In genomic region chr1:93078935-93079654, GRCh38 we compare ENCODE assay signal across 8 cellular contexts. TPM values are rescaled to one million over a fixed set of nuclear protein-coding genes. Genes with fewer than 3 reads are reported as not detected.
A peak's percentile ranks its signal among the peaks of the same experiment; 100 is the strongest.
DNase-seq lines count a peak whose midpoint lies in the region; ATAC-seq and TF ChIP-seq lines count a peak whose summit lies in the region.

TSS of gene MTF2 (plus strand) at chr1:93079283. CDS start at chr1:93079527, 244 bp downstream.

- WGBS in lung, 2 donors, result 0% methylated on average over 50 to 51 of the region's 51 CpGs

- TF ChIP-seq CTCF in GM20000 (IDR thresholded peaks at IDR 0.05; ENCODE audit: extremely low read depth, missing control alignments), result no peak
- no peak for TF ChIP-seq CTCF in lung (IDR thresholded peaks at IDR 0.05; ENCODE audit: control extremely low read depth, extremely low read depth)

- no peaks in the 10 kb centered on the region for H3K9me3 ChIP-seq in lung (ENCODE audit: control insufficient read depth in 2 of 2, insufficient read depth in 1 of 2, low read length in 1 of 2)

- DNase-seq in COLO668 (lab: John Stamatoyannopoulos, UW; ENCODE audit: unreplicated experiment) (peak; percentile 99), GM20000 (ENCODE audit: low spot score) (peak; percentile 85), HT-29 (ENCODE audit: low spot score) (peak; percentile 96), lung (ENCODE audit: low spot score) (peak; percentile 96)
- peak; percentile 89 for DNase-seq in NK-92 treated with Interleukin-12 subunit alpha and Interleukin-12 subunit beta, amount 100 ng/mL, for 24 hours (lab: John Stamatoyannopoulos, UW)
- DNase-seq in activated CD8-positive, alpha-beta memory T cell treated with anti-CD3 and anti-CD28 coated beads for 1 hour (ENCODE audit: extremely low read depth in 1 of 2, low read depth in 1 of 2), result peak; percentile 78 to 90
- DNase-seq in effector CD8-positive, alpha-beta T cell (lab: John Stamatoyannopoulos, UW), result peak; percentile 90
- DNase-seq in stimulated activated CD4-positive, alpha-beta T cell treated with anti-CD3 and anti-CD28 coated beads, TNF-alpha, amount 100 ng/mL, for 24 hours (ENCODE audit: low read depth in 3 of 3), result peak; percentile 89 to 95 (median 91)

- peak within 1 kb of the TSS; percentile 82 for H3K4me3 ChIP-seq in lung

- no peaks in the 10 kb centered on the region for H3K27me3 ChIP-seq in lung (ENCODE audit: control insufficient read depth, insufficient read depth)

- no peaks in the 10 kb centered on the region for H3K36me3 ChIP-seq in lung (ENCODE audit: control insufficient read depth in 2 of 2, insufficient read depth in 2 of 2, low read length in 2 of 2)

- ATAC-seq in lung (ENCODE audit: insufficient read depth, low FRiP score), result peak; percentile 96

- H3K27ac ChIP-seq in lung (ENCODE audit: low read depth in 1 of 2, low read length in 1 of 2), result peak within 1 kb of the TSS; percentile 74 to 91

- peaks cover 0 to 4% of the 10 kb centered on the region in 2 donors for H3K4me1 ChIP-seq in lung (ENCODE audit: control insufficient read depth in 2 of 2, insufficient read depth in 2 of 2, low read length in 2 of 2)

RNA-seq across cellular contexts. Expression of gene MTF2, which starts in this region (rescaled TPM):
- 18.4 and 19.2 TPM in 2 replicates for total RNA-seq in HT-29 (2014; rRNA removed; shearing (Covaris generic))
- 10 to 100 TPM; 21.4 to 78.7 TPM for total RNA-seq in lung
- polyA plus RNA-seq in lung, result 10 to 100 TPM in 1 of 2 donors, 1 to 10 TPM in 1; 8.8 to 13.1 TPM

Comparison
In these comparisons a context has a peak if more than half of its experiments do, and no peak if none do; other contexts are left out.
1. Peak in every context shown above with its lines: DNase-seq, ATAC-seq, H3K4me3 ChIP-seq and H3K27ac ChIP-seq.